Comparison of ENCODE assay signal across 1 cellular context in genomic region chr7:77537595-77538185, GRCh38.
TF ChIP-seq lines count a peak whose summit lies in the region.

No MANE protein-coding gene starts in this region.

TF ChIP-seq in HepG2, 621 proteins besides CTCF, POLR2A, EP300 and RAD21 (continued from another document and continues in another):
- TF ChIP-seq ARID3A (IDR thresholded peaks at IDR 0.05; ENCODE audit: low read depth, low read length) (no peak), KAT7 (CRISPR knock-in tag; IDR thresholded peaks at IDR 0.05; ENCODE audit: borderline replicate concordance) (peak; percentile 59), ZNF879 (CRISPR knock-in tag; IDR thresholded peaks at IDR 0.05) (0 out of 2 replicates have a peak, but pooled peaks have one; percentile 41), ZBTB26 (CRISPR knock-in tag; IDR thresholded peaks at IDR 0.05; ENCODE audit: borderline replicate concordance) (0 out of 2 replicates have a peak, but pooled peaks have one; percentile 22), KDM5A (IDR thresholded peaks at IDR 0.05; ENCODE audit: borderline replicate concordance, low read length) (peak; percentile 20; the same call in 1 of the 2 replicates), ATRX (CRISPR knock-in tag; IDR thresholded peaks at IDR 0.05; ENCODE audit: borderline replicate concordance) (no peak), SATB2 (CRISPR knock-in tag; IDR thresholded peaks at IDR 0.05) (no peak), MYC (CRISPR knock-in tag; IDR thresholded peaks at IDR 0.05; ENCODE audit: borderline replicate concordance) (no peak), REL (CRISPR knock-in tag; conservative IDR thresholded peaks at IDR 0.05) (no peak), ZBTB8A (CRISPR knock-in tag; IDR thresholded peaks at IDR 0.05; ENCODE audit: borderline replicate concordance, low read depth) (0 out of 2 replicates have a peak, but pooled peaks have one; percentile 33), ZNF678 (CRISPR knock-in tag; IDR thresholded peaks at IDR 0.05) (0 out of 2 replicates have a peak, but pooled peaks have one; percentile 36), ZNF687 (CRISPR knock-in tag; IDR thresholded peaks at IDR 0.05) (peak; percentile 72), UBTF (CRISPR knock-in tag; IDR thresholded peaks at IDR 0.05) (peak; percentile 72; the same call in 1 of the 2 replicates), KMT2B (CRISPR knock-in tag; IDR thresholded peaks at IDR 0.05) (peak; percentile 4; the same call in 1 of the 2 replicates), GMEB2 (CRISPR knock-in tag; IDR thresholded peaks at IDR 0.05; ENCODE audit: low read depth) (no peak), ZNF761 (CRISPR knock-in tag; conservative IDR thresholded peaks at IDR 0.05) (peak; percentile 23; the same call in 1 of the 2 replicates), ZNF407 (CRISPR knock-in tag; IDR thresholded peaks at IDR 0.05; ENCODE audit: not compliant biosample characterization) (peak; percentile 29)
- TF ChIP-seq, protein P1, sequence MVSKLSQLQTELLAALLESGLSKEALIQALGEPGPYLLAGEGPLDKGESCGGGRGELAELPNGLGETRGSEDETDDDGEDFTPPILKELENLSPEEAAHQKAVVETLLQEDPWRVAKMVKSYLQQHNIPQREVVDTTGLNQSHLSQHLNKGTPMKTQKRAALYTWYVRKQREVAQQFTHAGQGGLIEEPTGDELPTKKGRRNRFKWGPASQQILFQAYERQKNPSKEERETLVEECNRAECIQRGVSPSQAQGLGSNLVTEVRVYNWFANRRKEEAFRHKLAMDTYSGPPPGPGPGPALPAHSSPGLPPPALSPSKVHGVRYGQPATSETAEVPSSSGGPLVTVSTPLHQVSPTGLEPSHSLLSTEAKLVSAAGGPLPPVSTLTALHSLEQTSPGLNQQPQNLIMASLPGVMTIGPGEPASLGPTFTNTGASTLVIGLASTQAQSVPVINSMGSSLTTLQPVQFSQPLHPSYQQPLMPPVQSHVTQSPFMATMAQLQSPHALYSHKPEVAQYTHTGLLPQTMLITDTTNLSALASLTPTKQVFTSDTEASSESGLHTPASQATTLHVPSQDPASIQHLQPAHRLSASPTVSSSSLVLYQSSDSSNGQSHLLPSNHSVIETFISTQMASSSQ (IDR thresholded peaks at IDR 0.05; ENCODE audit: low read depth): no peak
- TF ChIP-seq, protein P1 (CRISPR knock-in tag; IDR thresholded peaks at IDR 0.05; ENCODE audit: borderline replicate concordance): 0 out of 2 replicates have a peak, but pooled peaks have one; percentile 30
- TF ChIP-seq, protein P2, sequence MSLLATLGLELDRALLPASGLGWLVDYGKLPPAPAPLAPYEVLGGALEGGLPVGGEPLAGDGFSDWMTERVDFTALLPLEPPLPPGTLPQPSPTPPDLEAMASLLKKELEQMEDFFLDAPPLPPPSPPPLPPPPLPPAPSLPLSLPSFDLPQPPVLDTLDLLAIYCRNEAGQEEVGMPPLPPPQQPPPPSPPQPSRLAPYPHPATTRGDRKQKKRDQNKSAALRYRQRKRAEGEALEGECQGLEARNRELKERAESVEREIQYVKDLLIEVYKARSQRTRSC (CRISPR knock-in tag; IDR thresholded peaks at IDR 0.05; ENCODE audit: low read depth): no peak
- TF ChIP-seq, protein P3, sequence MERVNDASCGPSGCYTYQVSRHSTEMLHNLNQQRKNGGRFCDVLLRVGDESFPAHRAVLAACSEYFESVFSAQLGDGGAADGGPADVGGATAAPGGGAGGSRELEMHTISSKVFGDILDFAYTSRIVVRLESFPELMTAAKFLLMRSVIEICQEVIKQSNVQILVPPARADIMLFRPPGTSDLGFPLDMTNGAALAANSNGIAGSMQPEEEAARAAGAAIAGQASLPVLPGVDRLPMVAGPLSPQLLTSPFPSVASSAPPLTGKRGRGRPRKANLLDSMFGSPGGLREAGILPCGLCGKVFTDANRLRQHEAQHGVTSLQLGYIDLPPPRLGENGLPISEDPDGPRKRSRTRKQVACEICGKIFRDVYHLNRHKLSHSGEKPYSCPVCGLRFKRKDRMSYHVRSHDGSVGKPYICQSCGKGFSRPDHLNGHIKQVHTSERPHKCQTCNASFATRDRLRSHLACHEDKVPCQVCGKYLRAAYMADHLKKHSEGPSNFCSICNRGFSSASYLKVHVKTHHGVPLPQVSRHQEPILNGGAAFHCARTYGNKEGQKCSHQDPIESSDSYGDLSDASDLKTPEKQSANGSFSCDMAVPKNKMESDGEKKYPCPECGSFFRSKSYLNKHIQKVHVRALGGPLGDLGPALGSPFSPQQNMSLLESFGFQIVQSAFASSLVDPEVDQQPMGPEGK (CRISPR knock-in tag; IDR thresholded peaks at IDR 0.05): peak; percentile 70
